27 cellular contexts compared by ENCODE assay signal in genomic region chr10:104104418-104104817, GRCh38. TPM values are rescaled to one million over a fixed set of nuclear protein-coding genes. Genes with fewer than 3 reads are reported as not detected.
"Had no signal": no experiment of that assay in that cellular context is flagged by ENCODE, and none has a peak within 500 bp of the region (broad histone marks: within the 10 kb centered on the region; RNA-seq: fewer than 3 reads in every experiment).

No MANE protein-coding gene starts in this region.

- H3K9me3 Mint-ChIP-seq: effector memory CD8-positive, alpha-beta T cell; naive thymus-derived CD4-positive, alpha-beta T cell; neural crest cell had no signal

- ATAC-seq: effector memory CD8-positive, alpha-beta T cell; heart right ventricle; naive thymus-derived CD4-positive, alpha-beta T cell; psoas muscle; upper lobe of right lung had no signal

- H3K4me2 ChIP-seq: smooth muscle cell had no signal

- FAIRE-seq: endothelial cell of umbilical vein, TTC549 had no signal

- H3K36me3 Mint-ChIP-seq: activated naive CD8-positive, alpha-beta T cell; mesothelial cell of epicardium; naive thymus-derived CD4-positive, alpha-beta T cell had no signal

- H3K4me3 Mint-ChIP-seq: activated naive CD8-positive, alpha-beta T cell; effector memory CD8-positive, alpha-beta T cell; mesothelial cell of epicardium; naive thymus-derived CD4-positive, alpha-beta T cell; neural crest cell had no signal

- H3K4me1 ChIP-seq: heart right ventricle, parathyroid adenoma, psoas muscle, suprapubic skin, upper lobe of right lung had no signal

- H3K79me2 ChIP-seq: parathyroid adenoma had no signal

- H3K9me3 ChIP-seq: heart right ventricle, psoas muscle, suprapubic skin, tibial artery, upper lobe of right lung had no signal

- H3K27ac Mint-ChIP-seq: activated naive CD8-positive, alpha-beta T cell; effector memory CD8-positive, alpha-beta T cell; mesothelial cell of epicardium; naive thymus-derived CD4-positive, alpha-beta T cell had no signal

- H3K4me1 Mint-ChIP-seq: mesothelial cell of epicardium, neural crest cell had no signal

- DNase-seq: activated CD4-positive, alpha-beta T cell treated with anti-CD3 and anti-CD28 coated beads for 4 hours; activated CD4-positive, alpha-beta T cell treated with anti-CD3 and anti-CD28 coated beads, Interleukin-2, amount 50 U/mL, for 4 hours; activated CD8-positive, alpha-beta memory T cell treated with anti-CD3 and anti-CD28 coated beads for 24 hours; activated effector memory CD4-positive, alpha-beta T cell treated with Interleukin-2 at 50 U/mL for 16 hours; activated naive CD4-positive, alpha-beta T cell treated with Interleukin-2 at 50 U/mL for 16 hours; anterior cingulate cortex; cortex of kidney; effector memory CD8-positive, alpha-beta T cell; heart right ventricle; naive thymus-derived CD4-positive, alpha-beta T cell; occipital lobe; psoas muscle; stimulated activated naive CD4-positive, alpha-beta T cell; T-helper 9 cell; tibial artery; upper lobe of right lung had no signal

- H3K4me3 ChIP-seq: heart right ventricle, psoas muscle, smooth muscle cell, suprapubic skin, tibial artery, upper lobe of right lung had no signal

- H3K36me3 ChIP-seq: brain microvascular endothelial cell, heart right ventricle, suprapubic skin, tibial artery, upper lobe of right lung had no signal

- H3K27ac ChIP-seq: brain microvascular endothelial cell, heart right ventricle, parathyroid adenoma, psoas muscle, suprapubic skin, tibial artery, upper lobe of right lung, VCaP had no signal

- H3K9ac ChIP-seq: parathyroid adenoma had no signal

- H3K27me3 ChIP-seq: brain microvascular endothelial cell, heart right ventricle, suprapubic skin, tibial artery, upper lobe of right lung had no signal

- H2AFZ ChIP-seq: parathyroid adenoma had no signal

RNA-seq across cellular contexts. Expression of gene COL17A1, which starts 18.7 kb away (rescaled TPM):
- total RNA-seq: chondrocyte; naive thymus-derived CD4-positive, alpha-beta T cell; neural crest cell; occipital lobe had no signal
- polyA plus RNA-seq: naive thymus-derived CD4-positive, alpha-beta T cell had no signal
